In genomic region chr17:59377410-59377809, GRCh38 we compare ENCODE assay signal across 10 cellular contexts. TPM values are rescaled to one million over a fixed set of nuclear protein-coding genes. Genes with fewer than 3 reads are reported as not detected.
DNase-seq lines count a peak whose midpoint lies in the region; ATAC-seq, FAIRE-seq and TF ChIP-seq lines count a peak whose summit lies in the region.
"Had no signal": no experiment of that assay in that cellular context is flagged by ENCODE, and none has a peak within 500 bp of the region (broad histone marks: within the 10 kb centered on the region; RNA-seq: fewer than 3 reads in every experiment).

No MANE protein-coding gene starts in this region.

- no peaks in the 10 kb centered on the region for H3K9me3 ChIP-seq in BE2C

- DNase-seq in EH (ENCODE audit: low read depth) = peak; percentile 92
- DNase-seq in NCI-H2196 (lab: John Stamatoyannopoulos, UW; ENCODE audit: unreplicated experiment) = peak; percentile 54
- peak; percentile 87 to 95 for DNase-seq in dermis microvascular lymphatic vessel endothelial cell (ENCODE audit: low read depth in 2 of 2)
- no peak for DNase-seq in osteocyte (ENCODE audit: extremely low spot score, unreplicated experiment)
- DNase-seq in BE2C = no peak
- DNase-seq in activated gamma-delta T cell (lab: John Stamatoyannopoulos, UW) = no peak
- no peak for DNase-seq in urothelium cell line (ENCODE audit: low spot score)
- DNase-seq: activated CD4-positive, alpha-beta T cell treated with anti-CD3 and anti-CD28 coated beads, Interleukin-2, amount 50 U/mL, for 1 hour had no signal

- H3K9me3 Mint-ChIP-seq in osteocyte (ENCODE audit: unreplicated experiment) = peaks cover 10% of the 10 kb centered on the region
- H3K9me3 Mint-ChIP-seq: central memory CD8-positive, alpha-beta T cell had no signal

- FAIRE-seq in urothelium cell line (lab: Jason Lieb, UNC) = no peak

- no peak for ATAC-seq in HG02938 (IDR thresholded peaks at IDR 0.05; ENCODE audit: unreplicated experiment)

- H3K27me3 Mint-ChIP-seq in osteocyte (ENCODE audit: unreplicated experiment) = no peaks in the 10 kb centered on the region
- H3K27me3 Mint-ChIP-seq: central memory CD8-positive, alpha-beta T cell had no signal

- H3K27ac Mint-ChIP-seq in osteocyte (ENCODE audit: unreplicated experiment) = peak overlapping the region; percentile 89

- no peaks in the 10 kb centered on the region for H3K36me3 ChIP-seq in BE2C

- H3K4me3 ChIP-seq in BE2C (ENCODE audit: low read depth, low read length) = no peak overlapping the region

- TF ChIP-seq CTCF in osteocyte (IDR thresholded peaks at IDR 0.05) (no peak), BE2C (IDR thresholded peaks at IDR 0.05; ENCODE audit: low read depth, low read length) (no peak)

- peaks cover 10% of the 10 kb centered on the region for H3K36me3 Mint-ChIP-seq in osteocyte (ENCODE audit: unreplicated experiment)

- peaks cover 2% of the 10 kb centered on the region for H3K4me1 ChIP-seq in BE2C

- no peak overlapping the region for H3K4me3 Mint-ChIP-seq in osteocyte (ENCODE audit: unreplicated experiment)
- H3K4me3 Mint-ChIP-seq: central memory CD8-positive, alpha-beta T cell had no signal

- H3K27me3 ChIP-seq in BE2C = no peaks in the 10 kb centered on the region

- peaks cover 88% of the 10 kb centered on the region for H3K4me1 Mint-ChIP-seq in osteocyte (ENCODE audit: unreplicated experiment)

RNA-seq across cellular contexts. Expression of gene YPEL2, which starts 46.0 kb away (rescaled TPM):
- 54.6 and 60.8 TPM in 2 replicates for total RNA-seq in dermis microvascular lymphatic vessel endothelial cell
- 18.1 and 18.9 TPM in 2 replicates for total RNA-seq in osteocyte
- 1.3 TPM for polyA plus RNA-seq in BE2C (2012; ENCODE audit: insufficient read depth, insufficient read length, low read depth)

Comparison
In these comparisons a context has a peak if more than half of its experiments do, and no peak if none do; other contexts are left out.
1. DNase-seq: peak in EH (single experiment), NCI-H2196 (single experiment) and dermis microvascular lymphatic vessel endothelial cell (2 of 2); none in osteocyte (single experiment), BE2C (single experiment), activated gamma-delta T cell (single experiment) and urothelium cell line (single experiment).